In the genomic region with DNA sequence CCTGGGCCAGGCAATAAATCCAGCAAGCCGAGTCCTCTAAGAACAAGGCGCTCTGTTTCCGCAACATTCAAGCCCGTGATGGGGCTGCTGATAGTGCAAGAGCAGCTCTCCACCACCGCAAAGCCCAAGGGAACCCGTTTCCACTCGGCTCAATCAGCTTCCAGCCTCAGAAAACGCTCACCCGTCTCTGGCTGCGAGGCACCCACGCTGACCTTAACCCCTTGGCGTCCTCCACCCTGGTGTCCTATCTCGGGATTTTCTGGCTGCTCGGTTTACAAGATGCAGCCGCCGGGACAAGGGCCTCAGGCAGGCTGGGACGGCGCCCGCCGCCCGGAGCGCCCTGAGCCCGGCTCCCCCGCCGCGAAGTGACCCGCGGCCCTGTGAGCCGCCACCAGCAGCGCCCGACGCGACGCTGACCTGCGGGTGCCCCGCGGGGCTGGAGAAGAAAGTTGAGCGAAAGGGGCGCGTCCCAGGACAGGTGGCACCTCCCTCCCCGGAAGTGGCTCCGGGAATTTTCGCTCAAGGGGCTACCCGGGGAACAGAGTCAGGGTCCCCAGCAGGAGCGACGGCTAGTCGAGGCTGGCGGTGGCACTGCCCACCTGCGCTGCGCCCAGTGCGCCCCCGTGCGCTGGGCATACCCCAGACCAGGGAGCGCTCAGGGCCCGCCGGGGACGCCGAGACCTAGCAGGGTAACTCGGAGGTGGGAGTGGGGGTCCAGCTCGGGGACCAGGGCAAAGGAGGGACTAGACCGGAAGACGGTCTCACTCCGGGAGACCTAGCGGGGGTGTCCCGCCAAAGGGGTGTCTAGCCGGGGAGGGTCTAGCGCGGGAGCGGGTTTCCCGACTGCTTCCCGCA, we compare ENCODE assay signal across 2 cellular contexts.
TF ChIP-seq lines count a peak whose summit lies in the region.

No MANE protein-coding gene starts in this region.

TF ChIP-seq in HEK293, 187 proteins besides CTCF, POLR2A, EP300 and RAD21 (continued from another document and continues in another):
- TF ChIP-seq, protein P1, sequence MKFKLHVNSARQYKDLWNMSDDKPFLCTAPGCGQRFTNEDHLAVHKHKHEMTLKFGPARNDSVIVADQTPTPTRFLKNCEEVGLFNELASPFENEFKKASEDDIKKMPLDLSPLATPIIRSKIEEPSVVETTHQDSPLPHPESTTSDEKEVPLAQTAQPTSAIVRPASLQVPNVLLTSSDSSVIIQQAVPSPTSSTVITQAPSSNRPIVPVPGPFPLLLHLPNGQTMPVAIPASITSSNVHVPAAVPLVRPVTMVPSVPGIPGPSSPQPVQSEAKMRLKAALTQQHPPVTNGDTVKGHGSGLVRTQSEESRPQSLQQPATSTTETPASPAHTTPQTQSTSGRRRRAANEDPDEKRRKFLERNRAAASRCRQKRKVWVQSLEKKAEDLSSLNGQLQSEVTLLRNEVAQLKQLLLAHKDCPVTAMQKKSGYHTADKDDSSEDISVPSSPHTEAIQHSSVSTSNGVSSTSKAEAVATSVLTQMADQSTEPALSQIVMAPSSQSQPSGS (tag by site-specific recombination; IDR thresholded peaks at IDR 0.05; ENCODE audit: low read depth) = no peak
- TF ChIP-seq ZNF404 (tag by site-specific recombination; IDR thresholded peaks at IDR 0.05) (no peak), ZIC2 (tag by site-specific recombination; IDR thresholded peaks at IDR 0.05) (peak; percentile 75), ZNF341 (tag by site-specific recombination; IDR thresholded peaks at IDR 0.05; ENCODE audit: low read depth) (peak; percentile 78), ZSCAN23 (tag by site-specific recombination; IDR thresholded peaks at IDR 0.05) (no peak), ZNF132 (tag by site-specific recombination; IDR thresholded peaks at IDR 0.05; ENCODE audit: borderline replicate concordance) (no peak), GLIS1 (tag by site-specific recombination; IDR thresholded peaks at IDR 0.05) (peak; percentile 73), ZNF549 (tag by site-specific recombination; IDR thresholded peaks at IDR 0.05) (no peak), PRDM1 (tag by site-specific recombination; IDR thresholded peaks at IDR 0.05) (peak; percentile 49; the same call in 1 of the 2 replicates), ZBTB8A (tag by site-specific recombination; IDR thresholded peaks at IDR 0.05) (peak; percentile 88), ZNF146 (tag by site-specific recombination; IDR thresholded peaks at IDR 0.05) (no peak), ZNF629 (tag by site-specific recombination; IDR thresholded peaks at IDR 0.05) (0 out of 2 replicates have a peak, but pooled peaks have one; percentile 17), KLF16 (tag by site-specific recombination; IDR thresholded peaks at IDR 0.05) (peak; percentile 66; the same call in 1 of the 2 replicates), SP2 (tag by site-specific recombination; IDR thresholded peaks at IDR 0.05) (peak; percentile 44; the same call in 1 of the 2 replicates), OVOL3 (tag by site-specific recombination; IDR thresholded peaks at IDR 0.05) (no peak), ZFP69B (tag by site-specific recombination; IDR thresholded peaks at IDR 0.05) (no peak), ZNF677 (tag by site-specific recombination; IDR thresholded peaks at IDR 0.05) (no peak), GLI2 (tag by site-specific recombination; IDR thresholded peaks at IDR 0.05; ENCODE audit: borderline replicate concordance, low read depth) (no peak), ZNF394 (tag by site-specific recombination; IDR thresholded peaks at IDR 0.05; ENCODE audit: borderline replicate concordance) (no peak), ZFP37 (tag by site-specific recombination; IDR thresholded peaks at IDR 0.05) (no peak), SP3 (tag by site-specific recombination; IDR thresholded peaks at IDR 0.05) (0 out of 2 replicates have a peak, but pooled peaks have one; percentile 37), ZNF791 (tag by site-specific recombination; IDR thresholded peaks at IDR 0.05) (no peak), ZNF561 (tag by site-specific recombination; IDR thresholded peaks at IDR 0.05; ENCODE audit: borderline replicate concordance) (peak; percentile 24; the same call in 1 of the 2 replicates), ZNF335 (tag by site-specific recombination; conservative IDR thresholded peaks at IDR 0.05) (peak; percentile 96)
- TF ChIP-seq, protein P2, sequence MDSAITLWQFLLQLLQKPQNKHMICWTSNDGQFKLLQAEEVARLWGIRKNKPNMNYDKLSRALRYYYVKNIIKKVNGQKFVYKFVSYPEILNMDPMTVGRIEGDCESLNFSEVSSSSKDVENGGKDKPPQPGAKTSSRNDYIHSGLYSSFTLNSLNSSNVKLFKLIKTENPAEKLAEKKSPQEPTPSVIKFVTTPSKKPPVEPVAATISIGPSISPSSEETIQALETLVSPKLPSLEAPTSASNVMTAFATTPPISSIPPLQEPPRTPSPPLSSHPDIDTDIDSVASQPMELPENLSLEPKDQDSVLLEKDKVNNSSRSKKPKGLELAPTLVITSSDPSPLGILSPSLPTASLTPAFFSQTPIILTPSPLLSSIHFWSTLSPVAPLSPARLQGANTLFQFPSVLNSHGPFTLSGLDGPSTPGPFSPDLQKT (IDR thresholded peaks at IDR 0.05; ENCODE audit: borderline replicate concordance, low read depth, low read length) = no peak
- TF ChIP-seq, protein P3, sequence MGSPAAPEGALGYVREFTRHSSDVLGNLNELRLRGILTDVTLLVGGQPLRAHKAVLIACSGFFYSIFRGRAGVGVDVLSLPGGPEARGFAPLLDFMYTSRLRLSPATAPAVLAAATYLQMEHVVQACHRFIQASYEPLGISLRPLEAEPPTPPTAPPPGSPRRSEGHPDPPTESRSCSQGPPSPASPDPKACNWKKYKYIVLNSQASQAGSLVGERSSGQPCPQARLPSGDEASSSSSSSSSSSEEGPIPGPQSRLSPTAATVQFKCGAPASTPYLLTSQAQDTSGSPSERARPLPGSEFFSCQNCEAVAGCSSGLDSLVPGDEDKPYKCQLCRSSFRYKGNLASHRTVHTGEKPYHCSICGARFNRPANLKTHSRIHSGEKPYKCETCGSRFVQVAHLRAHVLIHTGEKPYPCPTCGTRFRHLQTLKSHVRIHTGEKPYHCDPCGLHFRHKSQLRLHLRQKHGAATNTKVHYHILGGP (tag by site-specific recombination; IDR thresholded peaks at IDR 0.05) = no peak
- TF ChIP-seq, protein P4, sequence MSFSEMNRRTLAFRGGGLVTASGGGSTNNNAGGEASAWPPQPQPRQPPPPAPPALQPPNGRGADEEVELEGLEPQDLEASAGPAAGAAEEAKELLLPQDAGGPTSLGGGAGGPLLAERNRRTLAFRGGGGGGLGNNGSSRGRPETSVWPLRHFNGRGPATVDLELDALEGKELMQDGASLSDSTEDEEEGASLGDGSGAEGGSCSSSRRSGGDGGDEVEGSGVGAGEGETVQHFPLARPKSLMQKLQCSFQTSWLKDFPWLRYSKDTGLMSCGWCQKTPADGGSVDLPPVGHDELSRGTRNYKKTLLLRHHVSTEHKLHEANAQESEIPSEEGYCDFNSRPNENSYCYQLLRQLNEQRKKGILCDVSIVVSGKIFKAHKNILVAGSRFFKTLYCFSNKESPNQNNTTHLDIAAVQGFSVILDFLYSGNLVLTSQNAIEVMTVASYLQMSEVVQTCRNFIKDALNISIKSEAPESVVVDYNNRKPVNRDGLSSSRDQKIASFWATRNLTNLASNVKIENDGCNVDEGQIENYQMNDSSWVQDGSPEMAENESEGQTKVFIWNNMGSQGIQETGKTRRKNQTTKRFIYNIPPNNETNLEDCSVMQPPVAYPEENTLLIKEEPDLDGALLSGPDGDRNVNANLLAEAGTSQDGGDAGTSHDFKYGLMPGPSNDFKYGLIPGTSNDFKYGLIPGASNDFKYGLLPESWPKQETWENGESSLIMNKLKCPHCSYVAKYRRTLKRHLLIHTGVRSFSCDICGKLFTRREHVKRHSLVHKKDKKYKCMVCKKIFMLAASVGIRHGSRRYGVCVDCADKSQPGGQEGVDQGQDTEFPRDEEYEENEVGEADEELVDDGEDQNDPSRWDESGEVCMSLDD (tag by site-specific recombination; IDR thresholded peaks at IDR 0.05) = peak; percentile 71

TF ChIP-seq in SK-N-SH treated with all-trans-retinoic acid at 6 μM for 48 hours, 23 proteins besides CTCF, POLR2A, EP300 and RAD21 (continued from another document):
- TF ChIP-seq, protein P5, sequence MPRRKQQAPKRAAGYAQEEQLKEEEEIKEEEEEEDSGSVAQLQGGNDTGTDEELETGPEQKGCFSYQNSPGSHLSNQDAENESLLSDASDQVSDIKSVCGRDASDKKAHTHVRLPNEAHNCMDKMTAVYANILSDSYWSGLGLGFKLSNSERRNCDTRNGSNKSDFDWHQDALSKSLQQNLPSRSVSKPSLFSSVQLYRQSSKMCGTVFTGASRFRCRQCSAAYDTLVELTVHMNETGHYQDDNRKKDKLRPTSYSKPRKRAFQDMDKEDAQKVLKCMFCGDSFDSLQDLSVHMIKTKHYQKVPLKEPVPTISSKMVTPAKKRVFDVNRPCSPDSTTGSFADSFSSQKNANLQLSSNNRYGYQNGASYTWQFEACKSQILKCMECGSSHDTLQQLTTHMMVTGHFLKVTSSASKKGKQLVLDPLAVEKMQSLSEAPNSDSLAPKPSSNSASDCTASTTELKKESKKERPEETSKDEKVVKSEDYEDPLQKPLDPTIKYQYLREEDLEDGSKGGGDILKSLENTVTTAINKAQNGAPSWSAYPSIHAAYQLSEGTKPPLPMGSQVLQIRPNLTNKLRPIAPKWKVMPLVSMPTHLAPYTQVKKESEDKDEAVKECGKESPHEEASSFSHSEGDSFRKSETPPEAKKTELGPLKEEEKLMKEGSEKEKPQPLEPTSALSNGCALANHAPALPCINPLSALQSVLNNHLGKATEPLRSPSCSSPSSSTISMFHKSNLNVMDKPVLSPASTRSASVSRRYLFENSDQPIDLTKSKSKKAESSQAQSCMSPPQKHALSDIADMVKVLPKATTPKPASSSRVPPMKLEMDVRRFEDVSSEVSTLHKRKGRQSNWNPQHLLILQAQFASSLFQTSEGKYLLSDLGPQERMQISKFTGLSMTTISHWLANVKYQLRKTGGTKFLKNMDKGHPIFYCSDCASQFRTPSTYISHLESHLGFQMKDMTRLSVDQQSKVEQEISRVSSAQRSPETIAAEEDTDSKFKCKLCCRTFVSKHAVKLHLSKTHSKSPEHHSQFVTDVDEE (CRISPR knock-in tag; IDR thresholded peaks at IDR 0.05) = no peak
- TF ChIP-seq GLIS3 (CRISPR knock-in tag; IDR thresholded peaks at IDR 0.05) (no peak), ESRRG (CRISPR knock-in tag; IDR thresholded peaks at IDR 0.05) (no peak), SNAI2 (CRISPR knock-in tag; IDR thresholded peaks at IDR 0.05) (no peak), ZNF8 (CRISPR knock-in tag; IDR thresholded peaks at IDR 0.05) (no peak)
